ENCODE assay signal across 13 cellular contexts in genomic region chr16:51877686-51878085, GRCh38.
A peak's percentile ranks its signal among the peaks of the same experiment; 100 is the strongest.
DNase-seq lines count a peak whose midpoint lies in the region; ATAC-seq and TF ChIP-seq lines count a peak whose summit lies in the region.
"Had no signal": no experiment of that assay in that cellular context is flagged by ENCODE, and none has a peak within 500 bp of the region (broad histone marks: within the 10 kb centered on the region; RNA-seq: fewer than 3 reads in every experiment).

No MANE protein-coding gene starts in this region.

- TF ChIP-seq EP300 in SK-N-SH (IDR thresholded peaks at IDR 0.05; ENCODE audit: borderline replicate concordance in 1 of 2, low read depth in 1 of 2, low read length in 1 of 2), result no peak

- H2BK12ac ChIP-seq in mesenchymal stem cell (ENCODE audit: low read length in 2 of 2), result peak overlapping the region; percentile 80 to 99

- peaks cover 4 to 6% of the 10 kb centered on the region in 2 donors for H3K9me3 Mint-ChIP-seq in stimulated activated naive B cell treated with anti-CD40 and anti-IgM and Interleukin-4, amounts not matched to agents 10 μg/mL and 1 μg/mL and 100 μg/mL, for 72 hours

- H4K8ac ChIP-seq in mesenchymal stem cell (ENCODE audit: low read length), result peak overlapping the region; percentile 62

- no peaks in the 10 kb centered on the region for H3K36me3 Mint-ChIP-seq in stimulated activated naive B cell treated with anti-CD40 and anti-IgM and Interleukin-4, amounts not matched to agents 10 μg/mL and 1 μg/mL and 100 μg/mL, for 72 hours
- H3K36me3 Mint-ChIP-seq: CD4-positive, alpha-beta memory T cell had no signal

- peak overlapping the region; percentile 76 for H4K91ac ChIP-seq in mesenchymal stem cell (ENCODE audit: low read length)

- H3K23ac ChIP-seq in mesenchymal stem cell (ENCODE audit: low read length in 2 of 2), result no peak overlapping the region

- H3K27me3 ChIP-seq in GM23248 (replicated peaks; ENCODE audit: insufficient read depth), result no peaks in the 10 kb centered on the region
- no peaks in the 10 kb centered on the region for H3K27me3 ChIP-seq in RWPE2 (ENCODE audit: insufficient read depth, poor library complexity, severe bottlenecking)
- H3K27me3 ChIP-seq in mesenchymal stem cell (ENCODE audit: control insufficient read depth in 1 of 2, insufficient read depth in 1 of 2, low read length in 2 of 2), result no peaks in the 10 kb centered on the region
- H3K27me3 ChIP-seq in SK-N-SH (ENCODE audit: insufficient read depth), result no peaks in the 10 kb centered on the region
- H3K27me3 ChIP-seq in esophagus squamous epithelium, result no peaks in the 10 kb centered on the region
- H3K27me3 ChIP-seq: BE2C had no signal

- H3K79me2 ChIP-seq in GM23248 (ENCODE audit: insufficient read depth) (no peaks in the 10 kb centered on the region), SK-N-SH (ENCODE audit: insufficient read depth) (no peaks in the 10 kb centered on the region)

- H2BK120ac ChIP-seq in mesenchymal stem cell (ENCODE audit: low read depth, low read length), result peak overlapping the region; percentile 6

- no peak overlapping the region for H2AFZ ChIP-seq in GM23248
- H2AFZ ChIP-seq in mesenchymal stem cell (ENCODE audit: low read depth, low read length), result no peak overlapping the region
- no peak overlapping the region for H2AFZ ChIP-seq in SK-N-SH (ENCODE audit: low read depth)

- no peaks in the 10 kb centered on the region for H3K9me3 ChIP-seq in GM23248 (ENCODE audit: low read depth)
- H3K9me3 ChIP-seq in RWPE2 (ENCODE audit: severe bottlenecking), result no peaks in the 10 kb centered on the region
- no peaks in the 10 kb centered on the region for H3K9me3 ChIP-seq in mesenchymal stem cell (ENCODE audit: control insufficient read depth, low read length)
- no peaks in the 10 kb centered on the region for H3K9me3 ChIP-seq in SK-N-SH
- H3K9me3 ChIP-seq in esophagus squamous epithelium, result no peaks in the 10 kb centered on the region
- H3K9me3 ChIP-seq: BE2C had no signal

- H4K20me1 ChIP-seq in GM23248 (ENCODE audit: insufficient read depth), result no peaks in the 10 kb centered on the region
- H4K20me1 ChIP-seq in SK-N-SH (ENCODE audit: insufficient read depth), result no peaks in the 10 kb centered on the region

- H3K36me3 ChIP-seq in GM23248 (ENCODE audit: low read depth), result no peaks in the 10 kb centered on the region
- no peaks in the 10 kb centered on the region for H3K36me3 ChIP-seq in RWPE2 (ENCODE audit: low read depth)
- no peaks in the 10 kb centered on the region for H3K36me3 ChIP-seq in mesenchymal stem cell (ENCODE audit: control insufficient read depth in 1 of 2, insufficient read depth in 2 of 2, low read depth in 1 of 2, low read length in 2 of 2)
- H3K36me3 ChIP-seq in SK-N-SH (replicated peaks in 1 of 2; ENCODE audit: control insufficient read depth in 1 of 2, insufficient read depth in 2 of 2, low read length in 1 of 2), result no peaks in the 10 kb centered on the region
- no peaks in the 10 kb centered on the region for H3K36me3 ChIP-seq in esophagus squamous epithelium
- H3K36me3 ChIP-seq: BE2C had no signal

- CTCF ChIA-PET in SK-N-SH (lab: Yijun Ruan, JAX), result no interaction called here

- intact Hi-C loops in esophagus squamous epithelium (cut with DNase I), result no loop called here

- H3K4me1 Mint-ChIP-seq in stimulated activated naive B cell treated with anti-CD40 and anti-IgM and Interleukin-4, amounts not matched to agents 10 μg/mL and 1 μg/mL and 100 μg/mL, for 72 hours, result no peaks in the 10 kb centered on the region
- H3K4me1 Mint-ChIP-seq: CD4-positive, alpha-beta memory T cell had no signal

- H2BK15ac ChIP-seq in mesenchymal stem cell (ENCODE audit: low read depth, poor library complexity, severe bottlenecking), result no peak overlapping the region

- peaks cover 11% of the 10 kb centered on the region; the same call in 1 of the 2 replicates for H3F3A ChIP-seq in GM23248 (ENCODE audit: insufficient read depth)
- no peaks in the 10 kb centered on the region for H3F3A ChIP-seq in SK-N-SH (replicated peaks; ENCODE audit: insufficient read depth)

- H3K14ac ChIP-seq in mesenchymal stem cell (ENCODE audit: low read length in 2 of 2), result peak overlapping the region in 1 of 2 experiments; percentile 6

- no peaks in the 10 kb centered on the region for H3K79me1 ChIP-seq in mesenchymal stem cell (replicated peaks; ENCODE audit: low read length, poor library complexity, severe bottlenecking)

- TF ChIP-seq POLR2A in esophagus squamous epithelium (IDR thresholded peaks at IDR 0.05), result no peak

- POLR2A ChIA-PET in SK-N-SH (lab: Yijun Ruan, JAX), result no interaction called here

- H3K4me3 Mint-ChIP-seq in stimulated activated naive B cell treated with anti-CD40 and anti-IgM and Interleukin-4, amounts not matched to agents 10 μg/mL and 1 μg/mL and 100 μg/mL, for 72 hours, result no peak overlapping the region
- H3K4me3 Mint-ChIP-seq: CD4-positive, alpha-beta memory T cell had no signal

- peak overlapping the region; percentile 81 to 83 for H3K18ac ChIP-seq in mesenchymal stem cell (ENCODE audit: low read depth in 1 of 2, low read length in 2 of 2)

- 63 to 67% methylated on average over 5 of the region's 5 CpGs for WGBS in GM23248 (ENCODE audit: low coverage in 1 of 2, low lambda C conversion rate in 2 of 2, missing lambda C conversion rate in 2 of 2), 2 experiments
- WGBS in mesenchymal stem cell, result 93% methylated on average over 4 of the region's 5 CpGs
- 11% methylated on average over 5 of the region's 5 CpGs for WGBS in SK-N-SH (ENCODE audit: low lambda C conversion rate)
- 46 to 53% methylated on average over 5 of the region's 5 CpGs for WGBS in esophagus squamous epithelium, 2 donors

- TF ChIP-seq RAD21 in SK-N-SH (IDR thresholded peaks at IDR 0.05; ENCODE audit: low read length), result no peak

- H3K4me3 ChIP-seq in GM23248 (no peak overlapping the region), RWPE2 (ENCODE audit: severe bottlenecking) (no peak overlapping the region), mesenchymal stem cell (ENCODE audit: insufficient read depth in 1 of 2, low read depth in 1 of 2, low read length in 2 of 2) (no peak overlapping the region), SK-N-SH (ENCODE audit: low read depth in 2 of 2, low read length in 1 of 2) (no peak overlapping the region), esophagus squamous epithelium (no peak overlapping the region)

- no peak for ATAC-seq in RWPE2 (ENCODE audit: low read depth)
- no peak for ATAC-seq in stimulated activated naive B cell treated with anti-CD40 and anti-IgM and Interleukin-4, amounts not matched to agents 10 μg/mL and 1 μg/mL and 100 μg/mL, for 72 hours (replicated peaks)

- no peak for TF ChIP-seq CTCF in RWPE2 (IDR thresholded peaks at IDR 0.05; ENCODE audit: poor library complexity, severe bottlenecking)
- no peak for TF ChIP-seq CTCF in SK-N-SH (IDR thresholded peaks at IDR 0.05)
- no peak for TF ChIP-seq CTCF in esophagus squamous epithelium (IDR thresholded peaks at IDR 0.05)

- no peaks in the 10 kb centered on the region for H3K27me3 Mint-ChIP-seq in stimulated activated naive B cell treated with anti-CD40 and anti-IgM and Interleukin-4, amounts not matched to agents 10 μg/mL and 1 μg/mL and 100 μg/mL, for 72 hours
- H3K27me3 Mint-ChIP-seq: CD4-positive, alpha-beta memory T cell had no signal

- H3K9ac ChIP-seq in GM23248 (no peak overlapping the region), mesenchymal stem cell (ENCODE audit: low read length) (no peak overlapping the region), SK-N-SH (no peak overlapping the region)

- no peak overlapping the region for H3K27ac ChIP-seq in GM23248
- peak overlapping the region; percentile 18 for H3K27ac ChIP-seq in RWPE2 (ENCODE audit: poor library complexity, severe bottlenecking)
- H3K27ac ChIP-seq in mesenchymal stem cell (ENCODE audit: low read length, poor library complexity, severe bottlenecking), result no peak overlapping the region
- H3K27ac ChIP-seq in SK-N-SH (ENCODE audit: low read depth in 2 of 2, low read length in 1 of 2), result no peak overlapping the region
- no peak overlapping the region for H3K27ac ChIP-seq in esophagus squamous epithelium
- H3K27ac ChIP-seq: C4-2B had no signal

- H3K4me1 ChIP-seq in GM23248 (ENCODE audit: insufficient read depth), result peaks cover 19% of the 10 kb centered on the region
- H3K4me1 ChIP-seq in RWPE2 (ENCODE audit: insufficient read depth, poor library complexity, severe bottlenecking), result peaks cover 25% of the 10 kb centered on the region
- peaks cover 2% of the 10 kb centered on the region for H3K4me1 ChIP-seq in mesenchymal stem cell (ENCODE audit: control insufficient read depth, insufficient read depth, low read depth, low read length)
- H3K4me1 ChIP-seq in SK-N-SH (ENCODE audit: control insufficient read depth in 1 of 2, insufficient read depth in 2 of 2, low read depth in 1 of 2, low read length in 1 of 2), result no peaks in the 10 kb centered on the region
- no peaks in the 10 kb centered on the region for H3K4me1 ChIP-seq in esophagus squamous epithelium
- H3K4me1 ChIP-seq: BE2C had no signal

- H3K4ac ChIP-seq in mesenchymal stem cell (ENCODE audit: low read depth in 1 of 2, low read length in 2 of 2), result peak overlapping the region; percentile 70 to 81

- in situ Hi-C loops in GM23248 (cut with MboI), result no loop called here

- H3K27ac Mint-ChIP-seq in stimulated activated naive B cell treated with anti-CD40 and anti-IgM and Interleukin-4, amounts not matched to agents 10 μg/mL and 1 μg/mL and 100 μg/mL, for 72 hours, result no peak overlapping the region
- H3K27ac Mint-ChIP-seq: CD4-positive, alpha-beta memory T cell had no signal

- no peaks in the 10 kb centered on the region for H3K9me2 ChIP-seq in GM23248 (ENCODE audit: insufficient read depth)
- H3K9me2 ChIP-seq in SK-N-SH, result no peaks in the 10 kb centered on the region; the same call in 1 of the 2 replicates

- H3K4me2 ChIP-seq in GM23248 (ENCODE audit: unreplicated experiment) (no peak overlapping the region), mesenchymal stem cell (ENCODE audit: low read length, poor library complexity, severe bottlenecking) (no peak overlapping the region), SK-N-SH (no peak overlapping the region)

- H2BK5ac ChIP-seq in mesenchymal stem cell (ENCODE audit: low read depth, low read length, poor library complexity, severe bottlenecking), result no peak overlapping the region

- DNase-seq in GM23248 (peak; percentile 20), RWPE2 (ENCODE audit: low spot score) (no peak), fibroblast of gingiva (ENCODE audit: low read depth) (peak; percentile 21), mesenchymal stem cell (peak; percentile 34), SK-N-SH (no peak), esophagus squamous epithelium (lab: John Stamatoyannopoulos, UW) (no peak)
- no peak for DNase-seq in activated naive CD4-positive, alpha-beta T cell treated with Interleukin-2 at 50 U/mL for 16 hours
- no peak for DNase-seq in stimulated activated naive B cell treated with anti-CD40 and anti-IgM and Interleukin-4, amounts not matched to agents 10 μg/mL and 1 μg/mL and 100 μg/mL, for 72 hours
- DNase-seq: BE2C; CD4-positive, alpha-beta memory T cell; DMS79; EL had no signal

- no peak overlapping the region for H2AK5ac ChIP-seq in mesenchymal stem cell (ENCODE audit: low read length, severe bottlenecking)

TF ChIP-seq in SK-N-SH, 30 proteins besides CTCF, POLR2A, EP300 and RAD21:
- no peak for TF ChIP-seq RFX5 (IDR thresholded peaks at IDR 0.05; ENCODE audit: low read length)
- TF ChIP-seq NFIC (IDR thresholded peaks at IDR 0.05; ENCODE audit: borderline replicate concordance), result no peak
- no peak for TF ChIP-seq FOXM1 (IDR thresholded peaks at IDR 0.05; ENCODE audit: low read depth)

Comparison
In these comparisons a context has a peak if more than half of its experiments do, and no peak if none do; other contexts are left out.
1. DNase-seq: peak in GM23248 (single experiment), fibroblast of gingiva (single experiment) and mesenchymal stem cell (single experiment); none in RWPE2 (single experiment), activated naive CD4-positive, alpha-beta T cell treated with Interleukin-2 at 50 U/mL for 16 hours (single experiment), SK-N-SH (single experiment), stimulated activated naive B cell treated with anti-CD40 and anti-IgM and Interleukin-4, amounts not matched to agents 10 μg/mL and 1 μg/mL and 100 μg/mL, for 72 hours (single experiment) and esophagus squamous epithelium (single experiment).